21 cellular contexts compared by ENCODE assay signal in the genomic region with DNA sequence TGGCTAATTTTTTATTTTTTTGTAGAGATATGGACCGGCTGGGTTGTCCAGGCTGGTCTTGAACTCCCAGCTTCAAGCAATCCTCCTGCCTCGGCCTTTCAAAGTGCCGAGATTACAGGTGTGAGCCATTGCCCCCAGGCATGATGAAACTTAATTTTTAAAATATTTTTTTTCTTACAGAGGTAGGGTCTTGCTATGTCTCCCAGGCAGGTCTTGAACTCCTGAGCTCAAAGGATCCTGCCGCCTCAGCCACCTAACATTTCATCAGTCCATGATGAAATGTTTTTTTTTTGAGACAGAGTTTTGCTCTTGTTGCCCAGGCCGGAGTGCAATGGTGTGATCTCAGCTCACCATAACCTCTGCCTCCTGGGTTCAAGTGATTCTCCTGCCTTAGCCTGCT. TPM values are rescaled to one million over a fixed set of nuclear protein-coding genes. Genes with fewer than 3 reads are reported as not detected.
"Had no signal": no experiment of that assay in that cellular context is flagged by ENCODE, and none has a peak within 500 bp of the region (broad histone marks: within the 10 kb centered on the region; RNA-seq: fewer than 3 reads in every experiment).

No MANE protein-coding gene starts in this region.

- H3K9ac ChIP-seq: SK-N-SH had no signal

- H3K4me2 ChIP-seq: SK-N-SH had no signal

- ATAC-seq: HepG2 had no signal

- DNase-seq: Karpas-422, KG1, MM.1S, NCI-H1092 treated with DMSO at 0.1 percent for 48 hours, NCI-H1436, NCI-H187, NCI-H2029, NCI-H2081 treated with DMSO at 0.1 percent for 48 hours, NCI-H2171, NCI-H226, NCI-H446, NCI-H510A, NCI-H524 treated with DMSO at 0.1 percent for 48 hours, NCI-H69, NCI-H774, RPMI8226, SHP77 had no signal

- H3K9me3 ChIP-seq: SK-N-SH had no signal

RNA-seq across cellular contexts. Expression of a gene that starts 12.6 kb away (rescaled TPM):
- total RNA-seq: HepG2, HT1080, IMR-90 had no signal
- polyA plus RNA-seq: HepG2, IMR-90, SK-N-SH had no signal
